ENCODE assay signal across 1 cellular context in the genomic region with DNA sequence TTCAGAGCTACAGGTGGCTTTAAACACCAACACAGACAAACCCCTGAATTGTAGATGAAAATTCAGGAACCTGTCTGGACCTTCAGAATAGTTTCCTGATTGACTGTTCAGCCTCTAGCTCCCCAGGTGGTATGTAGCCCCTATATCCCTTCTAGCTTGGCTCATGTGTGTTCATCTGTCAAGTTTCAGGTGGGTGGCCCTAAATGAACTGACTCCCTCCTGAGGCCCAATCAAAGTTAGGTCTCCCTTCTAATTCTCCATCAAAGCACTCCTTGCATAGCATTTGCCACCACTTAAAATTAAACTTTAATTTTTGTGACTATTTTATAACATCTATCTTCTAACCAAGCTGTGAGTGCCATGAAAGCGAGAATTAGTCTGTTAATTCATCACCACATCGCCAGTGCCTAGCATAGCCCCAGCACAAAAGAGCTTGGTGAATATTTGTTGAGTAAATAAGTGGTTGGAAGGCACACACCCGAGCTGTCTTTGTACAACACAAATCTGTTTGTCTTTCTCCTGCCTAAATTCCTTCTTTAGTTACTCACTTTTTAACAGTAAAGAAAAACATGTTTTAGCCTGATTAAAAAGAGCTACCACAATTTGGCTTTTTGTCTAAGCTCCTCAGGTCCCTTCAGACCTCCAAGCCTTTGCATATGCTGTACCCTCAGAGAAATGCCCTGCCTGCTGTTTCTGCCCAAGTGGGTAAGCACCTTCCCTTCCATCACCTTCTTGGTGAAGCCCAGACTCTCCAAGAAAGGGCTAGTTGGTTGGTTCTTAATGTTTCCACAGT.
TF ChIP-seq lines count a peak whose summit lies in the region.

No MANE protein-coding gene starts in this region.

TF ChIP-seq in HepG2, 621 proteins besides CTCF, POLR2A, EP300 and RAD21 (continued from another document and continues in another):
- TF ChIP-seq, protein P1, sequence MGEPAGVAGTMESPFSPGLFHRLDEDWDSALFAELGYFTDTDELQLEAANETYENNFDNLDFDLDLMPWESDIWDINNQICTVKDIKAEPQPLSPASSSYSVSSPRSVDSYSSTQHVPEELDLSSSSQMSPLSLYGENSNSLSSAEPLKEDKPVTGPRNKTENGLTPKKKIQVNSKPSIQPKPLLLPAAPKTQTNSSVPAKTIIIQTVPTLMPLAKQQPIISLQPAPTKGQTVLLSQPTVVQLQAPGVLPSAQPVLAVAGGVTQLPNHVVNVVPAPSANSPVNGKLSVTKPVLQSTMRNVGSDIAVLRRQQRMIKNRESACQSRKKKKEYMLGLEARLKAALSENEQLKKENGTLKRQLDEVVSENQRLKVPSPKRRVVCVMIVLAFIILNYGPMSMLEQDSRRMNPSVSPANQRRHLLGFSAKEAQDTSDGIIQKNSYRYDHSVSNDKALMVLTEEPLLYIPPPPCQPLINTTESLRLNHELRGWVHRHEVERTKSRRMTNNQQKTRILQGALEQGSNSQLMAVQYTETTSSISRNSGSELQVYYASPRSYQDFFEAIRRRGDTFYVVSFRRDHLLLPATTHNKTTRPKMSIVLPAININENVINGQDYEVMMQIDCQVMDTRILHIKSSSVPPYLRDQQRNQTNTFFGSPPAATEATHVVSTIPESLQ (CRISPR knock-in tag; conservative IDR thresholded peaks at IDR 0.05) = no peak
- TF ChIP-seq CAMTA2 (CRISPR knock-in tag; IDR thresholded peaks at IDR 0.05; ENCODE audit: borderline replicate concordance) (no peak), SPEN (CRISPR knock-in tag; IDR thresholded peaks at IDR 0.05; ENCODE audit: low read depth) (no peak), ZNF382 (CRISPR knock-in tag; IDR thresholded peaks at IDR 0.05; ENCODE audit: borderline replicate concordance) (no peak), CHCHD3 (CRISPR knock-in tag; IDR thresholded peaks at IDR 0.05) (no peak), PHF21A (CRISPR knock-in tag; IDR thresholded peaks at IDR 0.05) (peak; percentile 34; the same call in 1 of the 2 replicates), ZNF329 (CRISPR knock-in tag; IDR thresholded peaks at IDR 0.05; ENCODE audit: low read depth) (no peak), KDM5B (CRISPR knock-in tag; IDR thresholded peaks at IDR 0.05; ENCODE audit: borderline replicate concordance) (no peak), SMARCE1 (IDR thresholded peaks at IDR 0.05; ENCODE audit: borderline replicate concordance) (no peak), ZNF354B (CRISPR knock-in tag; IDR thresholded peaks at IDR 0.05) (no peak), ZSCAN29 (CRISPR knock-in tag; conservative IDR thresholded peaks at IDR 0.05) (no peak), SOX6 (IDR thresholded peaks at IDR 0.05) (no peak), SOX6 (CRISPR knock-in tag; IDR thresholded peaks at IDR 0.05) (peak; percentile 92), ZNF335 (CRISPR knock-in tag; IDR thresholded peaks at IDR 0.05) (0 out of 2 replicates have a peak, but pooled peaks have one; percentile 27), HOXA5 (CRISPR knock-in tag; IDR thresholded peaks at IDR 0.05) (no peak), GABPA (IDR thresholded peaks at IDR 0.05; ENCODE audit: low read depth, low read length) (no peak), GABPA (CRISPR knock-in tag; IDR thresholded peaks at IDR 0.05; ENCODE audit: low read depth) (no peak), ZNF451 (CRISPR knock-in tag; IDR thresholded peaks at IDR 0.05) (no peak), FOXJ3 (CRISPR knock-in tag; IDR thresholded peaks at IDR 0.05; ENCODE audit: borderline replicate concordance) (peak; percentile 61; the same call in 1 of the 2 replicates), IKZF4 (CRISPR knock-in tag; IDR thresholded peaks at IDR 0.05; ENCODE audit: borderline replicate concordance, low read depth, not compliant biosample characterization) (no peak), THAP11 (CRISPR knock-in tag; IDR thresholded peaks at IDR 0.05) (no peak), POLR2AphosphoS5 (IDR thresholded peaks at IDR 0.05; ENCODE audit: low read depth, low read length) (no peak), SNRNP70 (IDR thresholded peaks at IDR 0.05; ENCODE audit: low read depth, low read length) (no peak), MED8 (CRISPR knock-in tag; IDR thresholded peaks at IDR 0.05; ENCODE audit: insufficient replicate concordance) (no peak), NFYC (CRISPR knock-in tag; IDR thresholded peaks at IDR 0.05) (no peak), ZNF749 (CRISPR knock-in tag; IDR thresholded peaks at IDR 0.05; ENCODE audit: borderline replicate concordance) (no peak), ZNF256 (CRISPR knock-in tag; conservative IDR thresholded peaks at IDR 0.05) (no peak), HNRNPL (IDR thresholded peaks at IDR 0.05; ENCODE audit: low read depth, low read length) (no peak)
- TF ChIP-seq, protein P2, sequence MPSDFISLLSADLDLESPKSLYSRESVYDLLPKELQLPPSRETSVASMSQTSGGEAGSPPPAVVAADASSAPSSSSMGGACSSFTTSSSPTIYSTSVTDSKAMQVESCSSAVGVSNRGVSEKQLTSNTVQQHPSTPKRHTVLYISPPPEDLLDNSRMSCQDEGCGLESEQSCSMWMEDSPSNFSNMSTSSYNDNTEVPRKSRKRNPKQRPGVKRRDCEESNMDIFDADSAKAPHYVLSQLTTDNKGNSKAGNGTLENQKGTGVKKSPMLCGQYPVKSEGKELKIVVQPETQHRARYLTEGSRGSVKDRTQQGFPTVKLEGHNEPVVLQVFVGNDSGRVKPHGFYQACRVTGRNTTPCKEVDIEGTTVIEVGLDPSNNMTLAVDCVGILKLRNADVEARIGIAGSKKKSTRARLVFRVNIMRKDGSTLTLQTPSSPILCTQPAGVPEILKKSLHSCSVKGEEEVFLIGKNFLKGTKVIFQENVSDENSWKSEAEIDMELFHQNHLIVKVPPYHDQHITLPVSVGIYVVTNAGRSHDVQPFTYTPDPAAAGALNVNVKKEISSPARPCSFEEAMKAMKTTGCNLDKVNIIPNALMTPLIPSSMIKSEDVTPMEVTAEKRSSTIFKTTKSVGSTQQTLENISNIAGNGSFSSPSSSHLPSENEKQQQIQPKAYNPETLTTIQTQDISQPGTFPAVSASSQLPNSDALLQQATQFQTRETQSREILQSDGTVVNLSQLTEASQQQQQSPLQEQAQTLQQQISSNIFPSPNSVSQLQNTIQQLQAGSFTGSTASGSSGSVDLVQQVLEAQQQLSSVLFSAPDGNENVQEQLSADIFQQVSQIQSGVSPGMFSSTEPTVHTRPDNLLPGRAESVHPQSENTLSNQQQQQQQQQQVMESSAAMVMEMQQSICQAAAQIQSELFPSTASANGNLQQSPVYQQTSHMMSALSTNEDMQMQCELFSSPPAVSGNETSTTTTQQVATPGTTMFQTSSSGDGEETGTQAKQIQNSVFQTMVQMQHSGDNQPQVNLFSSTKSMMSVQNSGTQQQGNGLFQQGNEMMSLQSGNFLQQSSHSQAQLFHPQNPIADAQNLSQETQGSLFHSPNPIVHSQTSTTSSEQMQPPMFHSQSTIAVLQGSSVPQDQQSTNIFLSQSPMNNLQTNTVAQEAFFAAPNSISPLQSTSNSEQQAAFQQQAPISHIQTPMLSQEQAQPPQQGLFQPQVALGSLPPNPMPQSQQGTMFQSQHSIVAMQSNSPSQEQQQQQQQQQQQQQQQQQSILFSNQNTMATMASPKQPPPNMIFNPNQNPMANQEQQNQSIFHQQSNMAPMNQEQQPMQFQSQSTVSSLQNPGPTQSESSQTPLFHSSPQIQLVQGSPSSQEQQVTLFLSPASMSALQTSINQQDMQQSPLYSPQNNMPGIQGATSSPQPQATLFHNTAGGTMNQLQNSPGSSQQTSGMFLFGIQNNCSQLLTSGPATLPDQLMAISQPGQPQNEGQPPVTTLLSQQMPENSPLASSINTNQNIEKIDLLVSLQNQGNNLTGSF (CRISPR knock-in tag; IDR thresholded peaks at IDR 0.05) = no peak
- TF ChIP-seq, protein P3, sequence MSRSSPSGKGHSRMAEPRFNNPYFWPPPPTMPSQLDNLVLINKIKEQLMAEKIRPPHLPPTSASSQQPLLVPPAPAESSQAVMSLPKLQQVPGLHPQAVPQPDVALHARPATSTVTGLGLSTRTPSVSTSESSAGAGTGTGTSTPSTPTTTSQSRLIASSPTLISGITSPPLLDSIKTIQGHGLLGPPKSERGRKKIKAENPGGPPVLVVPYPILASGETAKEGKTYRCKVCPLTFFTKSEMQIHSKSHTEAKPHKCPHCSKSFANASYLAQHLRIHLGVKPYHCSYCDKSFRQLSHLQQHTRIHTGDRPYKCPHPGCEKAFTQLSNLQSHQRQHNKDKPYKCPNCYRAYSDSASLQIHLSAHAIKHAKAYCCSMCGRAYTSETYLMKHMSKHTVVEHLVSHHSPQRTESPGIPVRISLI (CRISPR knock-in tag; IDR thresholded peaks at IDR 0.05; ENCODE audit: borderline replicate concordance) = no peak
- TF ChIP-seq, protein P4, sequence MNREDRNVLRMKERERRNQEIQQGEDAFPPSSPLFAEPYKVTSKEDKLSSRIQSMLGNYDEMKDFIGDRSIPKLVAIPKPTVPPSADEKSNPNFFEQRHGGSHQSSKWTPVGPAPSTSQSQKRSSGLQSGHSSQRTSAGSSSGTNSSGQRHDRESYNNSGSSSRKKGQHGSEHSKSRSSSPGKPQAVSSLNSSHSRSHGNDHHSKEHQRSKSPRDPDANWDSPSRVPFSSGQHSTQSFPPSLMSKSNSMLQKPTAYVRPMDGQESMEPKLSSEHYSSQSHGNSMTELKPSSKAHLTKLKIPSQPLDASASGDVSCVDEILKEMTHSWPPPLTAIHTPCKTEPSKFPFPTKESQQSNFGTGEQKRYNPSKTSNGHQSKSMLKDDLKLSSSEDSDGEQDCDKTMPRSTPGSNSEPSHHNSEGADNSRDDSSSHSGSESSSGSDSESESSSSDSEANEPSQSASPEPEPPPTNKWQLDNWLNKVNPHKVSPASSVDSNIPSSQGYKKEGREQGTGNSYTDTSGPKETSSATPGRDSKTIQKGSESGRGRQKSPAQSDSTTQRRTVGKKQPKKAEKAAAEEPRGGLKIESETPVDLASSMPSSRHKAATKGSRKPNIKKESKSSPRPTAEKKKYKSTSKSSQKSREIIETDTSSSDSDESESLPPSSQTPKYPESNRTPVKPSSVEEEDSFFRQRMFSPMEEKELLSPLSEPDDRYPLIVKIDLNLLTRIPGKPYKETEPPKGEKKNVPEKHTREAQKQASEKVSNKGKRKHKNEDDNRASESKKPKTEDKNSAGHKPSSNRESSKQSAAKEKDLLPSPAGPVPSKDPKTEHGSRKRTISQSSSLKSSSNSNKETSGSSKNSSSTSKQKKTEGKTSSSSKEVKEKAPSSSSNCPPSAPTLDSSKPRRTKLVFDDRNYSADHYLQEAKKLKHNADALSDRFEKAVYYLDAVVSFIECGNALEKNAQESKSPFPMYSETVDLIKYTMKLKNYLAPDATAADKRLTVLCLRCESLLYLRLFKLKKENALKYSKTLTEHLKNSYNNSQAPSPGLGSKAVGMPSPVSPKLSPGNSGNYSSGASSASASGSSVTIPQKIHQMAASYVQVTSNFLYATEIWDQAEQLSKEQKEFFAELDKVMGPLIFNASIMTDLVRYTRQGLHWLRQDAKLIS (CRISPR knock-in tag; IDR thresholded peaks at IDR 0.05) = no peak
- TF ChIP-seq, protein P5, sequence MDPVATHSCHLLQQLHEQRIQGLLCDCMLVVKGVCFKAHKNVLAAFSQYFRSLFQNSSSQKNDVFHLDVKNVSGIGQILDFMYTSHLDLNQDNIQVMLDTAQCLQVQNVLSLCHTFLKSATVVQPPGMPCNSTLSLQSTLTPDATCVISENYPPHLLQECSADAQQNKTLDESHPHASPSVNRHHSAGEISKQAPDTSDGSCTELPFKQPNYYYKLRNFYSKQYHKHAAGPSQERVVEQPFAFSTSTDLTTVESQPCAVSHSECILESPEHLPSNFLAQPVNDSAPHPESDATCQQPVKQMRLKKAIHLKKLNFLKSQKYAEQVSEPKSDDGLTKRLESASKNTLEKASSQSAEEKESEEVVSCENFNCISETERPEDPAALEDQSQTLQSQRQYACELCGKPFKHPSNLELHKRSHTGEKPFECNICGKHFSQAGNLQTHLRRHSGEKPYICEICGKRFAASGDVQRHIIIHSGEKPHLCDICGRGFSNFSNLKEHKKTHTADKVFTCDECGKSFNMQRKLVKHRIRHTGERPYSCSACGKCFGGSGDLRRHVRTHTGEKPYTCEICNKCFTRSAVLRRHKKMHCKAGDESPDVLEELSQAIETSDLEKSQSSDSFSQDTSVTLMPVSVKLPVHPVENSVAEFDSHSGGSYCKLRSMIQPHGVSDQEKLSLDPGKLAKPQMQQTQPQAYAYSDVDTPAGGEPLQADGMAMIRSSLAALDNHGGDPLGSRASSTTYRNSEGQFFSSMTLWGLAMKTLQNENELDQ (CRISPR knock-in tag; IDR thresholded peaks at IDR 0.05; ENCODE audit: borderline replicate concordance) = no peak
- TF ChIP-seq, protein P6, sequence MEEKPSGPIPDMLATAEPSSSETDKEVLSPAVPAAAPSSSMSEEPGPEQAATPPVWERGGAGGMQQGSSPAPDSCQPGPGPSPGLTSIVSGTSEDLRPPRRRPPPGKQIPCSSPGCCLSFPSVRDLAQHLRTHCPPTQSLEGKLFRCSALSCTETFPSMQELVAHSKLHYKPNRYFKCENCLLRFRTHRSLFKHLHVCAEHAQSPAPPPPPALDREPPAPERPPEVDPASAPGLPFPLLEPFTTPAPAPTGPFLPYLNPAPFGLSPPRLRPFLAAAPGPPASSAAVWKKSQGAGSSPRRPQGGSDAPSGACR (CRISPR knock-in tag; IDR thresholded peaks at IDR 0.05) = no peak
- TF ChIP-seq, protein P7, sequence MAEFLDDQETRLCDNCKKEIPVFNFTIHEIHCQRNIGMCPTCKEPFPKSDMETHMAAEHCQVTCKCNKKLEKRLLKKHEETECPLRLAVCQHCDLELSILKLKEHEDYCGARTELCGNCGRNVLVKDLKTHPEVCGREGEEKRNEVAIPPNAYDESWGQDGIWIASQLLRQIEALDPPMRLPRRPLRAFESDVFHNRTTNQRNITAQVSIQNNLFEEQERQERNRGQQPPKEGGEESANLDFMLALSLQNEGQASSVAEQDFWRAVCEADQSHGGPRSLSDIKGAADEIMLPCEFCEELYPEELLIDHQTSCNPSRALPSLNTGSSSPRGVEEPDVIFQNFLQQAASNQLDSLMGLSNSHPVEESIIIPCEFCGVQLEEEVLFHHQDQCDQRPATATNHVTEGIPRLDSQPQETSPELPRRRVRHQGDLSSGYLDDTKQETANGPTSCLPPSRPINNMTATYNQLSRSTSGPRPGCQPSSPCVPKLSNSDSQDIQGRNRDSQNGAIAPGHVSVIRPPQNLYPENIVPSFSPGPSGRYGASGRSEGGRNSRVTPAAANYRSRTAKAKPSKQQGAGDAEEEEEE (CRISPR knock-in tag; IDR thresholded peaks at IDR 0.05; ENCODE audit: borderline replicate concordance) = no peak
- TF ChIP-seq, protein P8, sequence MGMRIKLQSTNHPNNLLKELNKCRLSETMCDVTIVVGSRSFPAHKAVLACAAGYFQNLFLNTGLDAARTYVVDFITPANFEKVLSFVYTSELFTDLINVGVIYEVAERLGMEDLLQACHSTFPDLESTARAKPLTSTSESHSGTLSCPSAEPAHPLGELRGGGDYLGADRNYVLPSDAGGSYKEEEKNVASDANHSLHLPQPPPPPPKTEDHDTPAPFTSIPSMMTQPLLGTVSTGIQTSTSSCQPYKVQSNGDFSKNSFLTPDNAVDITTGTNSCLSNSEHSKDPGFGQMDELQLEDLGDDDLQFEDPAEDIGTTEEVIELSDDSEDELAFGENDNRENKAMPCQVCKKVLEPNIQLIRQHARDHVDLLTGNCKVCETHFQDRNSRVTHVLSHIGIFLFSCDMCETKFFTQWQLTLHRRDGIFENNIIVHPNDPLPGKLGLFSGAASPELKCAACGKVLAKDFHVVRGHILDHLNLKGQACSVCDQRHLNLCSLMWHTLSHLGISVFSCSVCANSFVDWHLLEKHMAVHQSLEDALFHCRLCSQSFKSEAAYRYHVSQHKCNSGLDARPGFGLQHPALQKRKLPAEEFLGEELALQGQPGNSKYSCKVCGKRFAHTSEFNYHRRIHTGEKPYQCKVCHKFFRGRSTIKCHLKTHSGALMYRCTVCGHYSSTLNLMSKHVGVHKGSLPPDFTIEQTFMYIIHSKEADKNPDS (CRISPR knock-in tag; IDR thresholded peaks at IDR 0.05) = no peak
